ENCODE assay signal across 8 cellular contexts in genomic region chr17:28547623-28548416, GRCh38. TPM values are rescaled to one million over a fixed set of nuclear protein-coding genes. Genes with fewer than 3 reads are reported as not detected.
DNase-seq lines count a peak whose midpoint lies in the region; ATAC-seq lines count a peak whose summit lies in the region.

No MANE protein-coding gene starts in this region.

- no peak overlapping the region for H3K4me3 ChIP-seq in trophoblast cell (ENCODE audit: low read depth, low read length)
- H3K4me3 ChIP-seq in aorta (ENCODE audit: low read length in 2 of 2): no peak overlapping the region

- no peak overlapping the region for H3K23ac ChIP-seq in trophoblast cell (ENCODE audit: low read length)

- H2BK12ac ChIP-seq in trophoblast cell (ENCODE audit: low read length): no peak overlapping the region

- H2AK5ac ChIP-seq in trophoblast cell (ENCODE audit: low read length): no peak overlapping the region

- peaks cover 2% of the 10 kb centered on the region for H3K9me3 ChIP-seq in trophoblast cell (ENCODE audit: insufficient read depth, low read depth, low read length)
- H3K9me3 ChIP-seq in aorta (ENCODE audit: control insufficient read depth, low read length): no peaks in the 10 kb centered on the region

- peaks cover 10 to 15% of the 10 kb centered on the region in 2 experiments for H3K36me3 ChIP-seq in trophoblast cell (ENCODE audit: control insufficient read depth in 1 of 2, insufficient read depth in 2 of 2, low read length in 2 of 2)
- H3K36me3 ChIP-seq in aorta (ENCODE audit: control insufficient read depth in 1 of 2, insufficient read depth in 2 of 2, low read length in 1 of 2): peaks cover 0 to 2% of the 10 kb centered on the region in 2 donors

- in situ Hi-C loops in SK-MEL-5 (cut with HindIII; ENCODE audit: low pct_unique_long_range_greater_than_20kb, low sequenced_read_pairs): no loop called here

- CTCF ChIA-PET in activated naive CD4-positive, alpha-beta T cell treated with anti-CD3 and anti-CD28 coated beads, Interleukin-2, amount 10 ng/mL, durations not matched to agents 7 days and 5 days (lab: Charles Lee): interaction anchor here (0.6 to 4.9 kb wide), 16 partner anchors 9 to 132 kb away, joined by 3 to 29 read pairs (median 4); partner anchors contain the start of genes ALDOC, FOXN1 and PIGS

- H4K8ac ChIP-seq in trophoblast cell (ENCODE audit: low read depth, low read length): no peak overlapping the region

- H3K4me1 ChIP-seq in trophoblast cell (ENCODE audit: control insufficient read depth in 1 of 2, insufficient read depth in 2 of 2, low read length in 2 of 2) (peaks cover 7 to 8% of the 10 kb centered on the region in 2 experiments), aorta (ENCODE audit: control insufficient read depth in 1 of 2, insufficient read depth in 2 of 2, low read length in 2 of 2) (no peaks in the 10 kb centered on the region)

- no peak overlapping the region for H3K4ac ChIP-seq in trophoblast cell (ENCODE audit: low read depth, low read length)

- peak overlapping the region; percentile 91 for H3K27ac Mint-ChIP-seq in activated naive CD4-positive, alpha-beta T cell treated with anti-CD3 and anti-CD28 coated beads, Interleukin-2, amount 10 ng/mL, durations not matched to agents 7 days and 5 days

- H3K27ac ChIP-seq in trophoblast cell (ENCODE audit: low read depth, low read length) (no peak overlapping the region), aorta (ENCODE audit: low read depth in 1 of 2, low read length in 2 of 2) (no peak overlapping the region)

- no peak overlapping the region for H3K14ac ChIP-seq in trophoblast cell (ENCODE audit: low read length)

- H3K4me1 Mint-ChIP-seq in activated naive CD4-positive, alpha-beta T cell treated with anti-CD3 and anti-CD28 coated beads, Interleukin-2, amount 10 ng/mL, durations not matched to agents 7 days and 5 days: peaks cover 48% of the 10 kb centered on the region

- H3K79me1 ChIP-seq in trophoblast cell (ENCODE audit: low read length): peaks cover 5% of the 10 kb centered on the region

- no peak overlapping the region for H2BK120ac ChIP-seq in trophoblast cell (ENCODE audit: insufficient read depth, low read length, poor library complexity)

- DNase-seq in NCI-H82 (lab: John Stamatoyannopoulos, UW): peak; percentile 75
- DNase-seq in NCI-H82 treated with DMSO at 0.1 percent for 48 hours (lab: John Stamatoyannopoulos, UW; ENCODE audit: unreplicated experiment): no peak
- DNase-seq in HS-27A (ENCODE audit: low read depth): peak; percentile 26
- peak; percentile 86 for DNase-seq in SK-MEL-5 (ENCODE audit: low read depth, low spot score)
- DNase-seq in activated naive CD4-positive, alpha-beta T cell treated with anti-CD3 and anti-CD28 coated beads, Interleukin-2, amount 10 ng/mL, durations not matched to agents 7 days and 5 days: peak; percentile 73
- DNase-seq in glomerular visceral epithelial cell (ENCODE audit: extremely low spot score): peak; percentile 73
- peak; percentile 32 to 76 for DNase-seq in trophoblast cell
- peak; percentile 81 to 93 for DNase-seq in aorta

- peak overlapping the region; percentile 65 for H3K4me3 Mint-ChIP-seq in activated naive CD4-positive, alpha-beta T cell treated with anti-CD3 and anti-CD28 coated beads, Interleukin-2, amount 10 ng/mL, durations not matched to agents 7 days and 5 days

- no peak overlapping the region for H3K9ac ChIP-seq in trophoblast cell (ENCODE audit: low read length)

- H3K18ac ChIP-seq in trophoblast cell (ENCODE audit: low read length): no peak overlapping the region

- no peak overlapping the region for H4K12ac ChIP-seq in trophoblast cell (ENCODE audit: low read depth, low read length)

- H3K27me3 Mint-ChIP-seq in activated naive CD4-positive, alpha-beta T cell treated with anti-CD3 and anti-CD28 coated beads, Interleukin-2, amount 10 ng/mL, durations not matched to agents 7 days and 5 days: no peaks in the 10 kb centered on the region

- H2AFZ ChIP-seq in trophoblast cell (ENCODE audit: insufficient read depth, low read length, poor library complexity): no peak overlapping the region

- no peaks in the 10 kb centered on the region for H3K27me3 ChIP-seq in trophoblast cell (ENCODE audit: insufficient read depth, low read length)
- H3K27me3 ChIP-seq in aorta (ENCODE audit: control insufficient read depth in 1 of 2, insufficient read depth in 2 of 2, low read length in 1 of 2): no peaks in the 10 kb centered on the region

- H4K91ac ChIP-seq in trophoblast cell (ENCODE audit: low read depth, low read length): no peak overlapping the region

- H3K36me3 Mint-ChIP-seq in activated naive CD4-positive, alpha-beta T cell treated with anti-CD3 and anti-CD28 coated beads, Interleukin-2, amount 10 ng/mL, durations not matched to agents 7 days and 5 days: peaks cover 10% of the 10 kb centered on the region

- peaks cover 5% of the 10 kb centered on the region for H3K79me2 ChIP-seq in trophoblast cell (ENCODE audit: control insufficient read depth, insufficient read depth, low read length, poor library complexity)

- H3K9me3 Mint-ChIP-seq in activated naive CD4-positive, alpha-beta T cell treated with anti-CD3 and anti-CD28 coated beads, Interleukin-2, amount 10 ng/mL, durations not matched to agents 7 days and 5 days: no peaks in the 10 kb centered on the region

- peak; percentile 70 for ATAC-seq in aorta (ENCODE audit: low FRiP score)

- WGBS in trophoblast cell (ENCODE audit: extremely low coverage, insufficient coverage, insufficient read length): no CpG with 5 or more reads among the region's 26 CpGs
- WGBS in aorta, 2 donors: 72 to 73% methylated on average over 26 of the region's 26 CpGs

- intact Hi-C loops in aorta (cut with DNase I): loop anchor here (2.0 to 5.0 kb wide), 2 partner anchors 64 to 65 kb away; partner anchors contain the start of gene RSKR (in 1 of the 2)

- H2BK5ac ChIP-seq in trophoblast cell (ENCODE audit: low read depth, low read length, poor library complexity): no peak overlapping the region

- H3K4me2 ChIP-seq in trophoblast cell (ENCODE audit: low read length): no peak overlapping the region

RNA-seq across cellular contexts. Expression of gene UNC119, which starts 4.6 kb away (rescaled TPM):
- total RNA-seq in SK-MEL-5 (2014; rRNA removed; shearing (Covaris generic)): 38.8 and 45.0 TPM in 2 replicates
- 42.5 and 46.1 TPM in 2 replicates for polyA plus RNA-seq in SK-MEL-5 (2015; cell fraction: cytosol; rRNA removed)
- polyA plus RNA-seq in SK-MEL-5 (2015; cell fraction: nucleus; rRNA removed): 161 and 170 TPM in 2 replicates
- 31.6 and 32.7 TPM in 2 replicates for polyA plus RNA-seq in trophoblast cell (2013)
- total RNA-seq in aorta: 10 to 100 TPM; 17.4 to 25.7 TPM
- polyA plus RNA-seq in aorta: 10 to 100 TPM; 18.7 to 36.6 TPM

RNA-seq across cellular contexts. Expression of gene PIGS, which starts 23.5 kb away (rescaled TPM):
- total RNA-seq in SK-MEL-5 (2014; rRNA removed; shearing (Covaris generic)): 45.4 and 46.6 TPM in 2 replicates
- 143 and 147 TPM in 2 replicates for polyA plus RNA-seq in SK-MEL-5 (2015; cell fraction: cytosol; rRNA removed)
- polyA plus RNA-seq in SK-MEL-5 (2015; cell fraction: nucleus; rRNA removed): 69.7 and 75.6 TPM in 2 replicates
- polyA plus RNA-seq in trophoblast cell (2013): 60.9 and 63.9 TPM in 2 replicates
- 10 to 100 TPM; 33.5 to 38.7 TPM for total RNA-seq in aorta
- polyA plus RNA-seq in aorta: 10 to 100 TPM; 21.8 to 37.7 TPM

RNA-seq across cellular contexts. Expression of gene ALDOC, which starts 28.9 kb away (rescaled TPM):
- total RNA-seq in SK-MEL-5 (2014; rRNA removed; shearing (Covaris generic)): 22.5 and 24.2 TPM in 2 replicates
- 3.8 and 7.7 TPM in 2 replicates for polyA plus RNA-seq in SK-MEL-5 (2015; cell fraction: cytosol; rRNA removed)
- 2.1 and 3.9 TPM in 2 replicates for polyA plus RNA-seq in SK-MEL-5 (2015; cell fraction: nucleus; rRNA removed)
- 19.2 and 19.7 TPM in 2 replicates for polyA plus RNA-seq in trophoblast cell (2013)
- 10 to 100 TPM; 22.1 to 27.1 TPM for total RNA-seq in aorta
- 10 to 100 TPM; 15.4 to 30.4 TPM for polyA plus RNA-seq in aorta

RNA-seq across cellular contexts. Expression of gene FOXN1, which starts 41.7 kb away (rescaled TPM):
- total RNA-seq in SK-MEL-5 (2014; rRNA removed; shearing (Covaris generic)): not detected in 2 replicates
- polyA plus RNA-seq in SK-MEL-5 (2015; cell fraction: cytosol; rRNA removed): not detected in 2 replicates
- not detected in 2 replicates for polyA plus RNA-seq in SK-MEL-5 (2015; cell fraction: nucleus; rRNA removed)
- polyA plus RNA-seq in trophoblast cell (2013): 0.05 and 0.12 TPM in 2 replicates
- not detected for total RNA-seq in aorta
- polyA plus RNA-seq in aorta: not detected

RNA-seq across cellular contexts. Expression of gene SPAG5, which starts 51.0 kb away (rescaled TPM):
- total RNA-seq in SK-MEL-5 (2014; rRNA removed; shearing (Covaris generic)): 33.5 and 44.0 TPM in 2 replicates
- polyA plus RNA-seq in SK-MEL-5 (2015; cell fraction: cytosol; rRNA removed): 34.4 and 40.9 TPM in 2 replicates
- 208 and 287 TPM in 2 replicates for polyA plus RNA-seq in SK-MEL-5 (2015; cell fraction: nucleus; rRNA removed)
- polyA plus RNA-seq in trophoblast cell (2013): 48.0 and 51.8 TPM in 2 replicates
- total RNA-seq in aorta: 1 to 10 TPM; 2.2 to 3.6 TPM
- 1 to 10 TPM; 1.6 to 4.3 TPM for polyA plus RNA-seq in aorta
